21 cellular contexts compared by ENCODE assay signal in the genomic region with DNA sequence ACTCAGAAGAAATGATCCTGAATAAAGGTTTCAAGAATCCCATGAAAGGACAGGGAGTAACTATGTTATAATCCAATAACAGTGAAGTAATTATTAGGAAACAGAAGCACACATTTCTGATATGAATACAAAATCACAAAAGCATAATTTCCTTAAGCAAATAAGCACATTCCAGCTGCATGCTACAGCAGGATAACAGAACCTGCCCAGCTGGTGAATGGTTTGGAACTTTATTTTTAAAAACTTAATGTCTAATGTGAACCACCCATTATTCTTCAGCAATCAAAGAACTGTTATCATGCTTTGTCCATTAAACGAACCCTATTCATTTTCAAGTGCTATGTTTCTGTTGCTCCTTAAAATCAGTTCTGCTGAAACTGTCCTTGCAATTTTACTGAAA. TPM values are rescaled to one million over a fixed set of nuclear protein-coding genes. Genes with fewer than 3 reads are reported as not detected.
DNase-seq lines count a peak whose midpoint lies in the region; ATAC-seq and TF ChIP-seq lines count a peak whose summit lies in the region.
"Had no signal": no experiment of that assay in that cellular context is flagged by ENCODE, and none has a peak within 500 bp of the region (broad histone marks: within the 10 kb centered on the region; RNA-seq: fewer than 3 reads in every experiment).

No MANE protein-coding gene starts in this region.

- H3K27me3 ChIP-seq in GM23248 (replicated peaks; ENCODE audit: insufficient read depth) (no peaks in the 10 kb centered on the region), RWPE2 (ENCODE audit: insufficient read depth, poor library complexity, severe bottlenecking) (no peaks in the 10 kb centered on the region), neutrophil (no peaks in the 10 kb centered on the region), transverse colon (no peaks in the 10 kb centered on the region), right lobe of liver (no peaks in the 10 kb centered on the region)
- H3K27me3 ChIP-seq: BLaER1 had no signal

- H3K27me3 Mint-ChIP-seq in osteocyte (ENCODE audit: unreplicated experiment), result no peaks in the 10 kb centered on the region
- H3K27me3 Mint-ChIP-seq: CD4-positive, alpha-beta memory T cell had no signal

- peak overlapping the region; percentile 30 for H3K4me2 ChIP-seq in GM23248 (ENCODE audit: unreplicated experiment)

- H4K20me1 ChIP-seq in GM23248 (ENCODE audit: insufficient read depth), result 0 out of 2 replicates have a peak, but pooled peaks cover 4% of the 10 kb centered on the region

- no peaks in the 10 kb centered on the region for H3K9me3 Mint-ChIP-seq in osteocyte (ENCODE audit: unreplicated experiment)
- H3K9me3 Mint-ChIP-seq: CD4-positive, alpha-beta memory T cell had no signal

- in situ Hi-C loops in GM23248 (cut with MboI) (no loop called here), transverse colon (cut with MboI; ENCODE audit: low pct_ligation_motif_present in 1 of 4, low pct_unique_long_range_greater_than_20kb in 1 of 4, low sequenced_read_pairs in 3 of 4) (no loop called here)

- no peak for TF ChIP-seq CTCF in RWPE2 (IDR thresholded peaks at IDR 0.05; ENCODE audit: poor library complexity, severe bottlenecking)
- no peak for TF ChIP-seq CTCF in neutrophil (IDR thresholded peaks at IDR 0.05)
- TF ChIP-seq CTCF in osteocyte (IDR thresholded peaks at IDR 0.05), result no peak
- no peak for TF ChIP-seq CTCF in transverse colon (IDR thresholded peaks at IDR 0.05)
- no peak for TF ChIP-seq CTCF in right lobe of liver (IDR thresholded peaks at IDR 0.05)

- no peak for TF ChIP-seq POLR2A in transverse colon (IDR thresholded peaks at IDR 0.05)
- no peak for TF ChIP-seq POLR2A in right lobe of liver (IDR thresholded peaks at IDR 0.05)

- H3F3A ChIP-seq in GM23248 (ENCODE audit: insufficient read depth), result 0 out of 2 replicates have a peak, but pooled peaks cover 13% of the 10 kb centered on the region

- H3K4me3 ChIP-seq in GM23248 (no peak overlapping the region), RWPE2 (ENCODE audit: severe bottlenecking) (no peak overlapping the region), neutrophil (ENCODE audit: low read depth in 1 of 2, low read length in 1 of 2) (no peak overlapping the region), transverse colon (no peak overlapping the region), right lobe of liver (no peak overlapping the region)
- H3K4me3 ChIP-seq: BLaER1 had no signal

- no peak overlapping the region for H2AFZ ChIP-seq in GM23248

- H3K79me2 ChIP-seq in GM23248 (ENCODE audit: insufficient read depth), result peaks cover 100% of the 10 kb centered on the region

- no peak for DNase-seq in GM23248
- DNase-seq in RWPE2 (ENCODE audit: low spot score), result no peak
- no peak for DNase-seq in epithelial cell of prostate (ENCODE audit: low read depth, low spot score)
- no peak for DNase-seq in osteocyte (ENCODE audit: extremely low spot score, unreplicated experiment)
- DNase-seq in transverse colon, result no peak
- no peak for DNase-seq in anterior cingulate cortex (lab: John Stamatoyannopoulos, UW)
- no peak for DNase-seq in right lobe of liver
- DNase-seq: Caco-2; CD4-positive, alpha-beta memory T cell; DMS 273 treated with DMSO at 0.1 percent for 48 hours; DMS79 treated with DMSO at 0.1 percent for 48 hours; KBM-7; NCI-H1092; NCI-H146; NCI-H2029; NCI-H2227 treated with DMSO at 0.1 percent for 48 hours; NCI-H510A; NCI-H748 treated with DMSO at 0.1 percent for 48 hours had no signal

- no peaks in the 10 kb centered on the region for H3K36me3 Mint-ChIP-seq in osteocyte (ENCODE audit: unreplicated experiment)

- H3K9me3 ChIP-seq in GM23248 (ENCODE audit: low read depth), result no peaks in the 10 kb centered on the region
- H3K9me3 ChIP-seq in RWPE2 (ENCODE audit: severe bottlenecking), result no peaks in the 10 kb centered on the region
- no peaks in the 10 kb centered on the region for H3K9me3 ChIP-seq in neutrophil
- H3K9me3 ChIP-seq in transverse colon, result no peaks in the 10 kb centered on the region
- H3K9me3 ChIP-seq in right lobe of liver, result no peaks in the 10 kb centered on the region
- H3K9me3 ChIP-seq: Caco-2 had no signal

- peaks cover 34% of the 10 kb centered on the region for H3K4me1 ChIP-seq in GM23248 (ENCODE audit: insufficient read depth)
- H3K4me1 ChIP-seq in RWPE2 (ENCODE audit: insufficient read depth, poor library complexity, severe bottlenecking), result peaks cover 51% of the 10 kb centered on the region
- peaks cover 43 to 60% of the 10 kb centered on the region in 2 experiments for H3K4me1 ChIP-seq in neutrophil (ENCODE audit: control insufficient read depth in 1 of 2, insufficient read depth in 1 of 2, low read depth in 1 of 2, low read length in 1 of 2)
- H3K4me1 ChIP-seq in transverse colon, result peaks cover 10 to 75% (median 47%) of the 10 kb centered on the region in 4 donors
- H3K4me1 ChIP-seq in right lobe of liver, result no peaks in the 10 kb centered on the region

- WGBS in GM23248 (ENCODE audit: low coverage in 1 of 2, low lambda C conversion rate in 2 of 2, missing lambda C conversion rate in 2 of 2), 2 experiments, result 94 to 100% methylated on average over 1 of the region's 1 CpG
- 64 to 83% methylated on average over 1 of the region's 1 CpG for WGBS in transverse colon (ENCODE audit: low coverage in 1 of 2), 2 donors
- WGBS in right lobe of liver (ENCODE audit: insufficient coverage, low coverage, low lambda C conversion rate, missing lambda C conversion rate), result 83% methylated on average over 1 of the region's 1 CpG

- TF ChIP-seq EP300 in transverse colon (IDR thresholded peaks at IDR 0.05; ENCODE audit: low read depth), result no peak

- intact Hi-C loops in transverse colon (cut with DNase I; ENCODE audit: low total_unique reads) (no loop called here), right lobe of liver (cut with DNase I) (no loop called here)

- no peaks in the 10 kb centered on the region; the same call in 1 of the 2 replicates for H3K36me3 ChIP-seq in GM23248 (ENCODE audit: low read depth)
- peaks cover 8% of the 10 kb centered on the region; the same call in 1 of the 2 replicates for H3K36me3 ChIP-seq in RWPE2 (ENCODE audit: low read depth)
- H3K36me3 ChIP-seq in neutrophil, result no peaks in the 10 kb centered on the region
- no peaks in the 10 kb centered on the region for H3K36me3 ChIP-seq in transverse colon
- no peaks in the 10 kb centered on the region for H3K36me3 ChIP-seq in right lobe of liver

- no peaks in the 10 kb centered on the region for H3K9me2 ChIP-seq in GM23248 (ENCODE audit: insufficient read depth)

- H3K27ac ChIP-seq in GM23248 (no peak overlapping the region), RWPE2 (ENCODE audit: poor library complexity, severe bottlenecking) (peak overlapping the region; percentile 45), epithelial cell of prostate (peak overlapping the region; percentile 51), neutrophil (peak overlapping the region; percentile 37), transverse colon (no peak overlapping the region), right lobe of liver (no peak overlapping the region)
- H3K27ac ChIP-seq: BLaER1, RWPE1 had no signal

- peaks cover 32% of the 10 kb centered on the region for H3K4me1 Mint-ChIP-seq in osteocyte (ENCODE audit: unreplicated experiment)

- no peak overlapping the region for H3K9ac ChIP-seq in GM23248
- H3K9ac ChIP-seq: BLaER1 had no signal

- peak; percentile 35 for ATAC-seq in RWPE2 (ENCODE audit: low read depth)
- no peak for ATAC-seq in right lobe of liver

- H3K4me3 Mint-ChIP-seq in osteocyte (ENCODE audit: unreplicated experiment), result no peak overlapping the region
- H3K4me3 Mint-ChIP-seq: CD4-positive, alpha-beta memory T cell had no signal

- H3K27ac Mint-ChIP-seq in osteocyte (ENCODE audit: unreplicated experiment), result no peak overlapping the region

RNA-seq across cellular contexts. Expression of gene SPTLC2, which starts 13.4 kb away (rescaled TPM):
- 45.6 and 50.2 TPM in 2 replicates for total RNA-seq in GM23248 (2014; rRNA removed; shearing (Covaris generic))
- 38.1 and 44.7 TPM in 2 replicates for polyA plus RNA-seq in GM23248 (2016; fragmentation: Nextera tagmentation; extraction: Ambion mirVana)
- total RNA-seq in osteocyte (28.1 and 31.3 TPM in 2 replicates), transverse colon (10 to 100 TPM; 14.5 to 51.3 (median 35.8) TPM), right lobe of liver (10 to 100 TPM in 3 of 6 experiments, 1 to 10 TPM in 3; 5.9 to 16.4 (median 10.7) TPM)

Comparison
In these comparisons a context has a peak if more than half of its experiments do, and no peak if none do; other contexts are left out.
1. H3K27ac ChIP-seq: peak in RWPE2 (single experiment), epithelial cell of prostate (single experiment) and neutrophil (single experiment); none in GM23248 (single experiment), transverse colon (0 of 4) and right lobe of liver (0 of 3).